In the genomic region with DNA sequence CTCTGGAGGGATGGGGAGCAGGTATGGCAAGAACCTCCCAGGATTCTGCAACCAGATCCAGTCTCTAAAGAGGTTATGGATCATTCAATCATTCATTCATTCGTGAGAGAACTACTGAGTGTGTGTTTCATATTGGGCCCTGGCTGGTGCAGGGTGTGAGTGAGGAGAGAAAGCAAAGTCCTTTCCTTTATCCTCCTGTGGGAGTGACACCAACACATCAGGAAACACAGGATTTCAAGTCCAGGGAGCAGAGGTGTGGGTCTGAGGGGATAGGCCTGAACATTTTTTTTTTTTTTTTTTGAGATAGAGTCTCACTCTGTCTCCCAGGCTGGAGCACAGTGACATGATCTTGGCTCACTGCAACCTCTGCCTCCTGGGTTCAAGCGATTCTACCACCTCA, we compare ENCODE assay signal across 31 cellular contexts. TPM values are rescaled to one million over a fixed set of nuclear protein-coding genes. Genes with fewer than 3 reads are reported as not detected.
DNase-seq lines count a peak whose midpoint lies in the region; ATAC-seq, FAIRE-seq and TF ChIP-seq lines count a peak whose summit lies in the region.
"Had no signal": no experiment of that assay in that cellular context is flagged by ENCODE, and none has a peak within 500 bp of the region (broad histone marks: within the 10 kb centered on the region; RNA-seq: fewer than 3 reads in every experiment).

No MANE protein-coding gene starts in this region.

- H3K36me3 ChIP-seq in kidney (ENCODE audit: control insufficient read depth in 1 of 2, insufficient read depth in 2 of 2, low read length in 2 of 2) (peaks cover 4 to 12% of the 10 kb centered on the region in 2 donors), hepatocyte (replicated peaks; ENCODE audit: insufficient read depth, low read depth) (no peaks in the 10 kb centered on the region)
- H3K36me3 ChIP-seq: SJCRH30 had no signal

- intact Hi-C loops in kidney (cut with DNase I) = no loop called here

- H3K4me3 ChIP-seq in HL-60 (replicated peaks; ENCODE audit: insufficient read depth, low read length) = no peak overlapping the region
- peak overlapping the region; percentile 2 to 40 for H3K4me3 ChIP-seq in kidney (ENCODE audit: low read length in 2 of 2)
- no peak overlapping the region for H3K4me3 ChIP-seq in hepatocyte
- H3K4me3 ChIP-seq: A549, K562, SJCRH30 had no signal

- no peak overlapping the region for H3K4me2 ChIP-seq in hepatocyte
- H3K4me2 ChIP-seq: A549 had no signal

- H3K4me1 ChIP-seq in kidney (ENCODE audit: control insufficient read depth in 1 of 2, insufficient read depth in 1 of 2, low read depth in 1 of 2, low read length in 2 of 2) (peaks cover 11 to 17% of the 10 kb centered on the region in 2 donors), hepatocyte (ENCODE audit: insufficient read depth) (peaks cover 12% of the 10 kb centered on the region)
- H3K4me1 ChIP-seq: SJCRH30 had no signal

- peaks cover 36% of the 10 kb centered on the region for H3K36me3 Mint-ChIP-seq in activated naive CD4-positive, alpha-beta T cell treated with anti-CD3 and anti-CD28 coated beads, Interleukin-2, amount 10 ng/mL, durations not matched to agents 7 days and 5 days
- no peaks in the 10 kb centered on the region for H3K36me3 Mint-ChIP-seq in activated naive CD4-positive, alpha-beta T cell treated with anti-CD3 and anti-CD28 coated beads, Interleukin-2, amount 50 U/mL, for 72 hours
- H3K36me3 Mint-ChIP-seq in type B pancreatic cell = no peaks in the 10 kb centered on the region

- no peak for FAIRE-seq in kidney (lab: Jason Lieb, UNC)
- FAIRE-seq: GM12891, H54, K562 had no signal

- DNase-seq in activated naive CD4-positive, alpha-beta T cell treated with anti-CD3 and anti-CD28 coated beads, Interleukin-2, amount 10 ng/mL, durations not matched to agents 7 days and 5 days = no peak
- no peak for DNase-seq in activated naive CD4-positive, alpha-beta T cell treated with anti-CD3 and anti-CD28 coated beads, Interleukin-2, amount 50 U/mL, for 72 hours (ENCODE audit: low spot score in 2 of 2)
- no peak for DNase-seq in HL-60 (ENCODE audit: low read depth in 1 of 2, low spot score in 1 of 2)
- DNase-seq in kidney = no peak
- DNase-seq in type B pancreatic cell (ENCODE audit: extremely low spot score, unreplicated experiment) = peak; percentile 1
- no peak for DNase-seq in activated gamma-delta T cell treated with Interleukin-2 at 50 U/mL for 16 hours
- DNase-seq in hepatocyte (ENCODE audit: low spot score) = no peak
- DNase-seq: AML-193; C1 segment of cervical spinal cord; CD8-positive, alpha-beta memory T cell; DMS 273 treated with DMSO at 0.1 percent for 48 hours; DMS79; EL; GF-D8; Kasumi-1; NCI-H1092 treated with DMSO at 0.1 percent for 48 hours; NCI-H1436; NCI-H1930; NCI-H2107; NCI-H446; NCI-H526; NCI-H82; NK-92 treated with Interleukin-12 subunit alpha and Interleukin-12 subunit beta, amount 100 ng/mL, for 24 hours; PC-3; SJCRH30 had no signal

- H3K4me1 Mint-ChIP-seq in activated naive CD4-positive, alpha-beta T cell treated with anti-CD3 and anti-CD28 coated beads, Interleukin-2, amount 10 ng/mL, durations not matched to agents 7 days and 5 days = peaks cover 61% of the 10 kb centered on the region
- peaks cover 10% of the 10 kb centered on the region for H3K4me1 Mint-ChIP-seq in type B pancreatic cell (ENCODE audit: unreplicated experiment)

- H3K9me2 ChIP-seq in hepatocyte (replicated peaks; ENCODE audit: insufficient read depth) = no peaks in the 10 kb centered on the region

- H3K27ac ChIP-seq in HL-60 (replicated peaks) = peak overlapping the region; percentile 36; the same call in 1 of the 2 replicates
- no peak overlapping the region for H3K27ac ChIP-seq in kidney (ENCODE audit: low read depth in 2 of 2, low read length in 2 of 2)
- no peak overlapping the region for H3K27ac ChIP-seq in hepatocyte
- H3K27ac ChIP-seq: A549, SJCRH30 had no signal

- peak overlapping the region in 1 of 2 donors; percentile 5 for H3K9ac ChIP-seq in kidney (ENCODE audit: low read length in 2 of 2)

- 88% methylated on average over 2 of the region's 2 CpGs for WGBS in hepatocyte (ENCODE audit: low lambda C conversion rate, missing lambda C conversion rate)

- H4K20me1 ChIP-seq in hepatocyte (ENCODE audit: insufficient read depth, poor library complexity, severe bottlenecking) = no peaks in the 10 kb centered on the region

- CTCF ChIA-PET in activated naive CD4-positive, alpha-beta T cell treated with anti-CD3 and anti-CD28 coated beads, Interleukin-2, amount 10 ng/mL, durations not matched to agents 7 days and 5 days (lab: Charles Lee) = interaction anchor here (0.7 kb wide), 1 partner anchor 68 kb away, joined by 3 read pairs; no protein-coding TSS in a partner anchor

- H3K79me2 ChIP-seq in hepatocyte = no peaks in the 10 kb centered on the region

- TF ChIP-seq CTCF in HL-60 (IDR thresholded peaks at IDR 0.05; ENCODE audit: insufficient read depth, low read length) (no peak), kidney (IDR thresholded peaks at IDR 0.05; ENCODE audit: borderline replicate concordance, extremely low read depth, insufficient read depth) (no peak), type B pancreatic cell (conservative IDR thresholded peaks at IDR 0.05) (no peak), hepatocyte (IDR thresholded peaks at IDR 0.05; ENCODE audit: poor library complexity) (no peak)

- H3K27me3 ChIP-seq in HL-60 (ENCODE audit: insufficient read depth, poor library complexity, severe bottlenecking) (no peaks in the 10 kb centered on the region), hepatocyte (no peaks in the 10 kb centered on the region)
- H3K27me3 ChIP-seq: SJCRH30 had no signal

- H3K27ac Mint-ChIP-seq in activated naive CD4-positive, alpha-beta T cell treated with anti-CD3 and anti-CD28 coated beads, Interleukin-2, amount 10 ng/mL, durations not matched to agents 7 days and 5 days = no peak overlapping the region
- no peak overlapping the region for H3K27ac Mint-ChIP-seq in activated naive CD4-positive, alpha-beta T cell treated with anti-CD3 and anti-CD28 coated beads, Interleukin-2, amount 50 U/mL, for 72 hours
- H3K27ac Mint-ChIP-seq in type B pancreatic cell = no peak overlapping the region

- no peak overlapping the region for H2AFZ ChIP-seq in hepatocyte

- peak overlapping the region; percentile 34 for H3K4me3 Mint-ChIP-seq in activated naive CD4-positive, alpha-beta T cell treated with anti-CD3 and anti-CD28 coated beads, Interleukin-2, amount 10 ng/mL, durations not matched to agents 7 days and 5 days
- no peak overlapping the region for H3K4me3 Mint-ChIP-seq in type B pancreatic cell
- H3K4me3 Mint-ChIP-seq: CD8-positive, alpha-beta memory T cell had no signal

- H3K9me3 Mint-ChIP-seq in activated naive CD4-positive, alpha-beta T cell treated with anti-CD3 and anti-CD28 coated beads, Interleukin-2, amount 10 ng/mL, durations not matched to agents 7 days and 5 days = no peaks in the 10 kb centered on the region
- H3K9me3 Mint-ChIP-seq in activated naive CD4-positive, alpha-beta T cell treated with anti-CD3 and anti-CD28 coated beads, Interleukin-2, amount 50 U/mL, for 72 hours = no peaks in the 10 kb centered on the region
- H3K9me3 Mint-ChIP-seq in type B pancreatic cell = no peaks in the 10 kb centered on the region
- H3K9me3 Mint-ChIP-seq: CD8-positive, alpha-beta memory T cell had no signal

- no peak for ATAC-seq in activated naive CD4-positive, alpha-beta T cell treated with anti-CD3 and anti-CD28 coated beads, Interleukin-2, amount 50 U/mL, for 72 hours
- ATAC-seq: A549, K562, PC-3, SK-N-SH treated with all-trans-retinoic acid at 6 μM for 48 hours had no signal

- H3K27me3 Mint-ChIP-seq in activated naive CD4-positive, alpha-beta T cell treated with anti-CD3 and anti-CD28 coated beads, Interleukin-2, amount 10 ng/mL, durations not matched to agents 7 days and 5 days = no peaks in the 10 kb centered on the region
- H3K27me3 Mint-ChIP-seq in type B pancreatic cell = no peaks in the 10 kb centered on the region

- H3K9me3 ChIP-seq in kidney (ENCODE audit: control insufficient read depth in 1 of 2, low read length in 2 of 2) (no peaks in the 10 kb centered on the region), hepatocyte (ENCODE audit: low read depth) (no peaks in the 10 kb centered on the region)
- H3K9me3 ChIP-seq: A549, SJCRH30 had no signal

RNA-seq across cellular contexts. Expression of a gene that starts 3.3 kb away (rescaled TPM):
- 1 to 10 TPM; 5.3 to 6.4 TPM for total RNA-seq in activated naive CD4-positive, alpha-beta T cell treated with anti-CD3 and anti-CD28 coated beads, Interleukin-2, amount 50 U/mL, for 72 hours
- total RNA-seq in kidney (33.1 TPM), type B pancreatic cell (ENCODE audit: low replicate concordance) (19.1 and 28.8 TPM in 2 replicates), hepatocyte (7.1 and 10.0 TPM in 2 replicates)
- polyA plus RNA-seq in kidney (ENCODE audit: insufficient read depth, low read depth, low replicate concordance) (34.3 TPM), hepatocyte (20.8 and 21.1 TPM in 2 replicates)
- total RNA-seq: HT1080, SJCRH30 had no signal

Comparison
In these comparisons a context has a peak if more than half of its experiments do, and no peak if none do; other contexts are left out.
1. H3K4me3 ChIP-seq: peak in kidney (2 of 2); none in HL-60 (single experiment) and hepatocyte (single experiment).